8 cellular contexts compared by ENCODE assay signal in the genomic region with DNA sequence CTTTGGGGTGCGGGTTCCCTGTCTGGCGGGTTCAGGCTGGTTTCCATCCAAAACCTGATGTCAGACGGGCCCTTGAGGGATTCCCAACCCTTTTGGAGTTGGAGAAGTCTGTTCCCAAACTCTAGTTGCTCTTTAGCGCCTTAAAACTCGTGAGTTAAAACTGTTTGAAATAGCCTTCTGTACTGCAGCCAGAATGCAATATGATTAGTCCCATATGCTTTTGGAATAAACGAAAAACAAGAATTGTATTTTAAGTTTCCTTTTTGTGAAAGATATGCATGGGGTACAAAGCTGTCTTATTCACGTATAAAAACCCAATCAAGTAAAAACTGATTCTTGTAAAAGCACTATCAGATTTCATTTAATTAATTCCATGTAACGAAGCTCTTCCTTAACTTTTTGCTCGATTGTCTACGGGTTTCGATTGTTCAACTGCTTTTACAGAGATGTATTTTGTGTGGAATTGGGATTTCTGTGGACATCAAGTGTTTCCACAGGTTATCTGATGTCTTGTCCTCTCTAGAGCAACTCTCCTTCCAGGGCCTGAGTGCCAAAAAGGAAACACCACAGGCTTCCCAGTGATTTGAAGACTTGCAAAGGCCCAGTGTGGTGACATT. TPM values are rescaled to one million over a fixed set of nuclear protein-coding genes. Genes with fewer than 3 reads are reported as not detected.
DNase-seq lines count a peak whose midpoint lies in the region; ATAC-seq and TF ChIP-seq lines count a peak whose summit lies in the region.

No MANE protein-coding gene starts in this region.

- H3K9me3 ChIP-seq in body of pancreas (no peaks in the 10 kb centered on the region), lower lobe of right lung (no peaks in the 10 kb centered on the region), tibial artery (no peaks in the 10 kb centered on the region)

- H3K27me3 ChIP-seq in body of pancreas (no peaks in the 10 kb centered on the region), lower lobe of right lung (ENCODE audit: low read depth) (no peaks in the 10 kb centered on the region), tibial artery (no peaks in the 10 kb centered on the region)

- no peaks in the 10 kb centered on the region for H3K36me3 ChIP-seq in body of pancreas (replicated peaks in 1 of 2; ENCODE audit: insufficient read depth in 1 of 2, low read depth in 2 of 2)
- no peaks in the 10 kb centered on the region for H3K36me3 ChIP-seq in lower lobe of right lung
- H3K36me3 ChIP-seq in tibial artery: no peaks in the 10 kb centered on the region

- peaks cover 3% of the 10 kb centered on the region for H3K4me1 ChIP-seq in body of pancreas
- peaks cover 34% of the 10 kb centered on the region for H3K4me1 ChIP-seq in lower lobe of right lung
- peaks cover 0 to 35% (median 5%) of the 10 kb centered on the region in 4 donors for H3K4me1 ChIP-seq in tibial artery

- peaks cover 36% of the 10 kb centered on the region for H3K4me1 Mint-ChIP-seq in activated CD8-positive, alpha-beta memory T cell treated with anti-CD3 and anti-CD28 coated beads, Interleukin-2, amount 10 ng/mL, durations not matched to agents 7 days and 5 days

- no peaks in the 10 kb centered on the region for H3K36me3 Mint-ChIP-seq in activated CD8-positive, alpha-beta memory T cell treated with anti-CD3 and anti-CD28 coated beads, Interleukin-2, amount 10 ng/mL, durations not matched to agents 7 days and 5 days

- WGBS in body of pancreas, 2 donors: 22 to 38% methylated on average over 10 to 11 of the region's 11 CpGs

- TF ChIP-seq CTCF in body of pancreas (IDR thresholded peaks at IDR 0.05) (no peak), lower lobe of right lung (IDR thresholded peaks at IDR 0.05) (no peak), tibial artery (IDR thresholded peaks at IDR 0.05) (no peak)

- peak overlapping the region; percentile 52 for H3K27ac Mint-ChIP-seq in activated CD8-positive, alpha-beta memory T cell treated with anti-CD3 and anti-CD28 coated beads, Interleukin-2, amount 10 ng/mL, durations not matched to agents 7 days and 5 days

- H3K9me3 Mint-ChIP-seq in activated CD8-positive, alpha-beta memory T cell treated with anti-CD3 and anti-CD28 coated beads, Interleukin-2, amount 10 ng/mL, durations not matched to agents 7 days and 5 days (ENCODE audit: low read depth): no peaks in the 10 kb centered on the region

- ATAC-seq in activated CD8-positive, alpha-beta memory T cell treated with anti-CD3 and anti-CD28 coated beads, Interleukin-2, amount 10 ng/mL, durations not matched to agents 7 days and 5 days: no peak
- ATAC-seq in body of pancreas (no peak), lower lobe of right lung (no peak), HG03571 (IDR thresholded peaks at IDR 0.05; ENCODE audit: unreplicated experiment) (no peak)

- H3K27me3 Mint-ChIP-seq in activated CD8-positive, alpha-beta memory T cell treated with anti-CD3 and anti-CD28 coated beads, Interleukin-2, amount 10 ng/mL, durations not matched to agents 7 days and 5 days: peaks cover 5% of the 10 kb centered on the region

- H3K4me3 ChIP-seq in body of pancreas (peak overlapping the region; percentile 12 to 34), lower lobe of right lung (peak overlapping the region; percentile 65), tibial artery (peak overlapping the region; percentile 63 to 65)

- H3K27ac ChIP-seq in body of pancreas: peak overlapping the region in 3 of 4 donors; percentile 76 to 83 (median 77)
- H3K27ac ChIP-seq in lower lobe of right lung: peak overlapping the region; percentile 89
- H3K27ac ChIP-seq in tibial artery: peak overlapping the region; percentile 91 to 95

- intact Hi-C loops in body of pancreas (cut with DNase I): no loop called here
- intact Hi-C loops in lower lobe of right lung (cut with DNase I): loop anchor here (10.0 kb wide), 1 partner anchor 98 kb away; no protein-coding TSS in a partner anchor
- intact Hi-C loops in tibial artery (cut with DNase I; ENCODE audit: low total_unique reads): loop anchor here (5.0 kb wide), 1 partner anchor 86 kb away; no protein-coding TSS in a partner anchor

- CTCF ChIA-PET in activated CD8-positive, alpha-beta memory T cell treated with anti-CD3 and anti-CD28 coated beads, Interleukin-2, amount 10 ng/mL, durations not matched to agents 7 days and 5 days (lab: Charles Lee): interaction anchor here (0.9 to 1.4 kb wide), 3 partner anchors 25 to 103 kb away, joined by 3 to 5 read pairs (median 3); no protein-coding TSS in a partner anchor

- peak overlapping the region; percentile 57 for H3K4me3 Mint-ChIP-seq in activated CD8-positive, alpha-beta memory T cell treated with anti-CD3 and anti-CD28 coated beads, Interleukin-2, amount 10 ng/mL, durations not matched to agents 7 days and 5 days

- TF ChIP-seq POLR2A in body of pancreas (IDR thresholded peaks at IDR 0.05): no peak

- no peak for DNase-seq in activated CD8-positive, alpha-beta memory T cell treated with anti-CD3 and anti-CD28 coated beads, Interleukin-2, amount 10 ng/mL, durations not matched to agents 7 days and 5 days
- DNase-seq in activated CD8-positive, alpha-beta memory T cell treated with anti-CD3 and anti-CD28 coated beads for 24 hours: no peak
- DNase-seq in body of pancreas: no peak
- no peak for DNase-seq in lower lobe of right lung
- no peak for DNase-seq in tibial artery
- DNase-seq in NOMO-1 treated with dmso at 0.1 percent for 144 hours (lab: John Stamatoyannopoulos, UW; ENCODE audit: unreplicated experiment): no peak
- DNase-seq in DMS 273 treated with DMSO at 0.1 percent for 48 hours (lab: John Stamatoyannopoulos, UW): no peak

RNA-seq across cellular contexts. Expression of a gene that starts 49.5 kb away (rescaled TPM):
- not detected for total RNA-seq in activated CD8-positive, alpha-beta memory T cell treated with anti-CD3 and anti-CD28 coated beads, Interleukin-2, amount 10 ng/mL, durations not matched to agents 7 days and 5 days
- total RNA-seq in body of pancreas (1 to 10 TPM in 1 of 2 donors, not detected in 1; 2.6 TPM), lower lobe of right lung (0.50 TPM)
